22 cellular contexts compared by ENCODE assay signal in genomic region chr2:120951701-120952100, GRCh38.
"Had no signal": no experiment of that assay in that cellular context is flagged by ENCODE, and none has a peak within 500 bp of the region (broad histone marks: within the 10 kb centered on the region; RNA-seq: fewer than 3 reads in every experiment).

No MANE protein-coding gene starts in this region.

- H3K4me3 ChIP-seq: esophagus squamous epithelium, gastroesophageal sphincter, left ventricle myocardium inferior, lower lobe of right lung, sigmoid colon, skin epidermis, testis, tibial nerve, upper lobe of right lung had no signal

- ATAC-seq: lower lobe of right lung; natural killer cell treated with Interleukin-12 subunit alpha and Interleukin-12 subunit beta and Interleukin-15 and Interleukin-18, amount 100 ng/mL, for 72 hours; stimulated activated naive B cell treated with anti-CD40 and anti-IgM and Interleukin-4, amounts not matched to agents 10 μg/mL and 1 μg/mL and 100 μg/mL, for 72 hours; stimulated activated naive CD8-positive, alpha-beta T cell treated with anti-CD3 and anti-CD28 coated beads, Interleukin-15, amount 100 ng/mL, for 72 hours; upper lobe of right lung had no signal

- H3K9me3 Mint-ChIP-seq: dendritic cell treated with granulocyte-macrophage colony-stimulating factor and Interleukin-4, amounts not matched to agents 40 ng/mL and 50 ng/mL, for 4 days; immature natural killer cell; memory B cell; natural killer cell treated with Interleukin-12 subunit alpha and Interleukin-12 subunit beta and Interleukin-15 and Interleukin-18, amount 100 ng/mL, for 72 hours; stimulated activated naive B cell treated with anti-CD40 and anti-IgM and Interleukin-4, amounts not matched to agents 10 μg/mL and 1 μg/mL and 100 μg/mL, for 72 hours; stimulated activated naive CD8-positive, alpha-beta T cell treated with anti-CD3 and anti-CD28 coated beads, Interleukin-15, amount 100 ng/mL, for 72 hours had no signal

- H3K9me3 ChIP-seq: esophagus squamous epithelium, gastroesophageal sphincter, left ventricle myocardium inferior, lower lobe of right lung, sigmoid colon, testis, tibial nerve, upper lobe of right lung had no signal

- H3K36me3 Mint-ChIP-seq: immature natural killer cell; memory B cell; natural killer cell treated with Interleukin-12 subunit alpha and Interleukin-12 subunit beta and Interleukin-15 and Interleukin-18, amount 100 ng/mL, for 72 hours; stimulated activated naive B cell treated with anti-CD40 and anti-IgM and Interleukin-4, amounts not matched to agents 10 μg/mL and 1 μg/mL and 100 μg/mL, for 72 hours had no signal

- H3K4me1 ChIP-seq: gastroesophageal sphincter, left ventricle myocardium inferior, lower lobe of right lung, testis, upper lobe of right lung had no signal

- H3K27ac Mint-ChIP-seq: dendritic cell treated with granulocyte-macrophage colony-stimulating factor and Interleukin-4, amounts not matched to agents 40 ng/mL and 50 ng/mL, for 4 days; immature natural killer cell; memory B cell; natural killer cell treated with Interleukin-12 subunit alpha and Interleukin-12 subunit beta and Interleukin-15 and Interleukin-18, amount 100 ng/mL, for 72 hours; stimulated activated naive B cell treated with anti-CD40 and anti-IgM and Interleukin-4, amounts not matched to agents 10 μg/mL and 1 μg/mL and 100 μg/mL, for 72 hours; stimulated activated naive CD8-positive, alpha-beta T cell treated with anti-CD3 and anti-CD28 coated beads, Interleukin-15, amount 100 ng/mL, for 72 hours had no signal

- FAIRE-seq: colon, keratinocyte had no signal

- H3K4me1 Mint-ChIP-seq: immature natural killer cell; memory B cell; stimulated activated naive B cell treated with anti-CD40 and anti-IgM and Interleukin-4, amounts not matched to agents 10 μg/mL and 1 μg/mL and 100 μg/mL, for 72 hours; stimulated activated naive CD8-positive, alpha-beta T cell treated with anti-CD3 and anti-CD28 coated beads, Interleukin-15, amount 100 ng/mL, for 72 hours had no signal

- H3K36me3 ChIP-seq: esophagus squamous epithelium, left ventricle myocardium inferior, lower lobe of right lung, upper lobe of right lung had no signal

- H3K27ac ChIP-seq: esophagus squamous epithelium, gastroesophageal sphincter, left ventricle myocardium inferior, lower lobe of right lung, sigmoid colon, testis, tibial nerve, upper lobe of right lung had no signal

- DNase-seq: esophagus squamous epithelium; glutamatergic neuron; immature natural killer cell; left cardiac atrium; left ventricle myocardium inferior; lower lobe of right lung; midbrain; sigmoid colon; stimulated activated CD4-positive, alpha-beta T cell treated with anti-CD3 and anti-CD28 coated beads, Interleukin-2, amount 100 ng/mL, for 24 hours; stimulated activated CD4-positive, alpha-beta T cell treated with anti-CD3 and anti-CD28 coated beads, Interleukin-4, amount 100 ng/mL, for 4 hours; stimulated activated naive B cell treated with anti-CD40 and anti-IgM and Interleukin-4, amounts not matched to agents 10 μg/mL and 1 μg/mL and 100 μg/mL, for 72 hours; stimulated activated naive CD8-positive, alpha-beta T cell treated with anti-CD3 and anti-CD28 coated beads, Interleukin-15, amount 100 ng/mL, for 72 hours; testis; upper lobe of right lung had no signal

- H3K27me3 ChIP-seq: gastroesophageal sphincter, sigmoid colon, testis, tibial nerve, upper lobe of right lung had no signal

- H3K27me3 Mint-ChIP-seq: dendritic cell treated with granulocyte-macrophage colony-stimulating factor and Interleukin-4, amounts not matched to agents 40 ng/mL and 50 ng/mL, for 4 days; stimulated activated naive B cell treated with anti-CD40 and anti-IgM and Interleukin-4, amounts not matched to agents 10 μg/mL and 1 μg/mL and 100 μg/mL, for 72 hours; stimulated activated naive CD8-positive, alpha-beta T cell treated with anti-CD3 and anti-CD28 coated beads, Interleukin-15, amount 100 ng/mL, for 72 hours had no signal

- H3K4me3 Mint-ChIP-seq: dendritic cell treated with granulocyte-macrophage colony-stimulating factor and Interleukin-4, amounts not matched to agents 40 ng/mL and 50 ng/mL, for 4 days; immature natural killer cell; memory B cell; natural killer cell treated with Interleukin-12 subunit alpha and Interleukin-12 subunit beta and Interleukin-15 and Interleukin-18, amount 100 ng/mL, for 72 hours; stimulated activated naive B cell treated with anti-CD40 and anti-IgM and Interleukin-4, amounts not matched to agents 10 μg/mL and 1 μg/mL and 100 μg/mL, for 72 hours; stimulated activated naive CD8-positive, alpha-beta T cell treated with anti-CD3 and anti-CD28 coated beads, Interleukin-15, amount 100 ng/mL, for 72 hours had no signal
